1 cellular context compared by ENCODE assay signal in the genomic region with DNA sequence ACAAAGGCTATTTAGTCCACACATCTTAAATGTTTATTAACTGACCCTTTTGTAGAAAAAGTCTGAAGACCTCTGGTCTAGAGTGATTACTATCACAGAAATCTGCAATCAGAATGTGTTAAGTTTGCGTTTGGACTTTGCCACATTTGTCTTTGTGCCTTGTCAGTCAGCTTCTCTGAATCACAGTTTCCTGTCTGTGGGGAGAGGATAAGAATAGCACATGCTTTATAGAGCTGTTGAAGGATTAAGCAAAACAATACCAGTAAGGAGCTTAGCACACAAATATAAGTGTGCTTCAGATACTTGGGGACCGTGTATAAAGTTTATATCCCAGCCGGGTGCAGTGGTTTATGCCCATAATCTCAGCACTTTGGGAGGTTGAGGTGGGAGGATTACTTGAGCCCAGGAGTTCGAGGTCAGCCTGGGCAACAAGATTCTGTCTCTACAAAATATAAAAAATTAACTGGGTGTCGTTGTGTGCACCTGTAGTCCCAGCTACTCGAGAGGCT.
A peak's percentile ranks its signal among the peaks of the same experiment; 100 is the strongest.
TF ChIP-seq lines count a peak whose summit lies in the region.

No MANE protein-coding gene starts in this region.

TF ChIP-seq in GM12878, 131 proteins besides CTCF, POLR2A, EP300 and RAD21 (continued from another document and continues in another):
- TF ChIP-seq, protein P1, sequence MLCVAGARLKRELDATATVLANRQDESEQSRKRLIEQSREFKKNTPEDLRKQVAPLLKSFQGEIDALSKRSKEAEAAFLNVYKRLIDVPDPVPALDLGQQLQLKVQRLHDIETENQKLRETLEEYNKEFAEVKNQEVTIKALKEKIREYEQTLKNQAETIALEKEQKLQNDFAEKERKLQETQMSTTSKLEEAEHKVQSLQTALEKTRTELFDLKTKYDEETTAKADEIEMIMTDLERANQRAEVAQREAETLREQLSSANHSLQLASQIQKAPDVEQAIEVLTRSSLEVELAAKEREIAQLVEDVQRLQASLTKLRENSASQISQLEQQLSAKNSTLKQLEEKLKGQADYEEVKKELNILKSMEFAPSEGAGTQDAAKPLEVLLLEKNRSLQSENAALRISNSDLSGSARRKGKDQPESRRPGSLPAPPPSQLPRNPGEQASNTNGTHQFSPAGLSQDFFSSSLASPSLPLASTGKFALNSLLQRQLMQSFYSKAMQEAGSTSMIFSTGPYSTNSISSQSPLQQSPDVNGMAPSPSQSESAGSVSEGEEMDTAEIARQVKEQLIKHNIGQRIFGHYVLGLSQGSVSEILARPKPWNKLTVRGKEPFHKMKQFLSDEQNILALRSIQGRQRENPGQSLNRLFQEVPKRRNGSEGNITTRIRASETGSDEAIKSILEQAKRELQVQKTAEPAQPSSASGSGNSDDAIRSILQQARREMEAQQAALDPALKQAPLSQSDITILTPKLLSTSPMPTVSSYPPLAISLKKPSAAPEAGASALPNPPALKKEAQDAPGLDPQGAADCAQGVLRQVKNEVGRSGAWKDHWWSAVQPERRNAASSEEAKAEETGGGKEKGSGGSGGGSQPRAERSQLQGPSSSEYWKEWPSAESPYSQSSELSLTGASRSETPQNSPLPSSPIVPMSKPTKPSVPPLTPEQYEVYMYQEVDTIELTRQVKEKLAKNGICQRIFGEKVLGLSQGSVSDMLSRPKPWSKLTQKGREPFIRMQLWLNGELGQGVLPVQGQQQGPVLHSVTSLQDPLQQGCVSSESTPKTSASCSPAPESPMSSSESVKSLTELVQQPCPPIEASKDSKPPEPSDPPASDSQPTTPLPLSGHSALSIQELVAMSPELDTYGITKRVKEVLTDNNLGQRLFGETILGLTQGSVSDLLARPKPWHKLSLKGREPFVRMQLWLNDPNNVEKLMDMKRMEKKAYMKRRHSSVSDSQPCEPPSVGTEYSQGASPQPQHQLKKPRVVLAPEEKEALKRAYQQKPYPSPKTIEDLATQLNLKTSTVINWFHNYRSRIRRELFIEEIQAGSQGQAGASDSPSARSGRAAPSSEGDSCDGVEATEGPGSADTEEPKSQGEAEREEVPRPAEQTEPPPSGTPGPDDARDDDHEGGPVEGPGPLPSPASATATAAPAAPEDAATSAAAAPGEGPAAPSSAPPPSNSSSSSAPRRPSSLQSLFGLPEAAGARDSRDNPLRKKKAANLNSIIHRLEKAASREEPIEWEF (IDR thresholded peaks at IDR 0.05; ENCODE audit: insufficient replicate concordance, low read depth, low read length) = no peak
- TF ChIP-seq IKZF2 (IDR thresholded peaks at IDR 0.05) (peak in 1 of 2 experiments; percentile 35; a peak in 3 of 4 replicates), ZNF207 (IDR thresholded peaks at IDR 0.05; ENCODE audit: borderline replicate concordance) (no peak), POLR2AphosphoS5 (IDR thresholded peaks at IDR 0.05; ENCODE audit: low read length) (no peak), BACH1 (IDR thresholded peaks at IDR 0.05; ENCODE audit: borderline replicate concordance) (0 out of 2 replicates have a peak, but pooled peaks have one; percentile 26), TAF1 (IDR thresholded peaks at IDR 0.05; ENCODE audit: borderline replicate concordance, low read depth, low read length) (no peak), ETV6 (conservative IDR thresholded peaks at IDR 0.05 in 1 of 2, IDR thresholded peaks at IDR 0.05 in 1 of 2; ENCODE audit: borderline replicate concordance in 1 of 2, low read depth in 1 of 2) (no peak), KAT2A (conservative IDR thresholded peaks at IDR 0.05; ENCODE audit: control insufficient read depth, low read depth, low read length) (no peak), DPF2 (IDR thresholded peaks at IDR 0.05) (peak; percentile 48; the same call in 1 of the 2 replicates), ZNF622 (IDR thresholded peaks at IDR 0.05) (no peak), CBX5 (IDR thresholded peaks at IDR 0.05; ENCODE audit: low read depth) (no peak), JUNB (IDR thresholded peaks at IDR 0.05) (no peak), TBL1XR1 (IDR thresholded peaks at IDR 0.05; ENCODE audit: low read depth, low read length) (no peak), NBN (IDR thresholded peaks at IDR 0.05) (0 out of 2 replicates have a peak, but pooled peaks have one; percentile 48), CREM (IDR thresholded peaks at IDR 0.05; ENCODE audit: low read depth) (peak; percentile 54; the same call in 1 of the 2 replicates), HDAC6 (IDR thresholded peaks at IDR 0.05; ENCODE audit: unreplicated experiment) (no peak), MEF2A (IDR thresholded peaks at IDR 0.05; ENCODE audit: insufficient read depth, low read depth, low read length) (peak; percentile 84; the same call in 1 of the 2 replicates), EED (IDR thresholded peaks at IDR 0.05; ENCODE audit: low read depth) (no peak), SP1 (IDR thresholded peaks at IDR 0.05; ENCODE audit: low read depth, low read length) (no peak), SMAD5 (IDR thresholded peaks at IDR 0.05; ENCODE audit: low read depth) (no peak), RUNX3 (IDR thresholded peaks at IDR 0.05; ENCODE audit: low read length) (peak; percentile 62), KLF5 (IDR thresholded peaks at IDR 0.05; ENCODE audit: partially characterized antibody) (no peak), MTA2 (IDR thresholded peaks at IDR 0.05; ENCODE audit: low read depth) (peak; percentile 48), NFYA (IDR thresholded peaks at IDR 0.05; ENCODE audit: borderline replicate concordance, low read depth, low read length) (no peak), ZNF24 (IDR thresholded peaks at IDR 0.05) (no peak), ATF7 (IDR thresholded peaks at IDR 0.05; ENCODE audit: low read depth) (peak; percentile 55), SPI1 (IDR thresholded peaks at IDR 0.05; ENCODE audit: borderline replicate concordance, insufficient read depth, low read depth, low read length) (no peak), STAT1 (conservative IDR thresholded peaks at IDR 0.05) (no peak), PAX8 (IDR thresholded peaks at IDR 0.05) (no peak), BHLHE40 (IDR thresholded peaks at IDR 0.05; ENCODE audit: borderline replicate concordance in 1 of 2, low read depth in 2 of 2, low read length in 1 of 2) (peak; percentile 23 to 26; a peak in 1 of 4 replicates)
- TF ChIP-seq, protein P2, sequence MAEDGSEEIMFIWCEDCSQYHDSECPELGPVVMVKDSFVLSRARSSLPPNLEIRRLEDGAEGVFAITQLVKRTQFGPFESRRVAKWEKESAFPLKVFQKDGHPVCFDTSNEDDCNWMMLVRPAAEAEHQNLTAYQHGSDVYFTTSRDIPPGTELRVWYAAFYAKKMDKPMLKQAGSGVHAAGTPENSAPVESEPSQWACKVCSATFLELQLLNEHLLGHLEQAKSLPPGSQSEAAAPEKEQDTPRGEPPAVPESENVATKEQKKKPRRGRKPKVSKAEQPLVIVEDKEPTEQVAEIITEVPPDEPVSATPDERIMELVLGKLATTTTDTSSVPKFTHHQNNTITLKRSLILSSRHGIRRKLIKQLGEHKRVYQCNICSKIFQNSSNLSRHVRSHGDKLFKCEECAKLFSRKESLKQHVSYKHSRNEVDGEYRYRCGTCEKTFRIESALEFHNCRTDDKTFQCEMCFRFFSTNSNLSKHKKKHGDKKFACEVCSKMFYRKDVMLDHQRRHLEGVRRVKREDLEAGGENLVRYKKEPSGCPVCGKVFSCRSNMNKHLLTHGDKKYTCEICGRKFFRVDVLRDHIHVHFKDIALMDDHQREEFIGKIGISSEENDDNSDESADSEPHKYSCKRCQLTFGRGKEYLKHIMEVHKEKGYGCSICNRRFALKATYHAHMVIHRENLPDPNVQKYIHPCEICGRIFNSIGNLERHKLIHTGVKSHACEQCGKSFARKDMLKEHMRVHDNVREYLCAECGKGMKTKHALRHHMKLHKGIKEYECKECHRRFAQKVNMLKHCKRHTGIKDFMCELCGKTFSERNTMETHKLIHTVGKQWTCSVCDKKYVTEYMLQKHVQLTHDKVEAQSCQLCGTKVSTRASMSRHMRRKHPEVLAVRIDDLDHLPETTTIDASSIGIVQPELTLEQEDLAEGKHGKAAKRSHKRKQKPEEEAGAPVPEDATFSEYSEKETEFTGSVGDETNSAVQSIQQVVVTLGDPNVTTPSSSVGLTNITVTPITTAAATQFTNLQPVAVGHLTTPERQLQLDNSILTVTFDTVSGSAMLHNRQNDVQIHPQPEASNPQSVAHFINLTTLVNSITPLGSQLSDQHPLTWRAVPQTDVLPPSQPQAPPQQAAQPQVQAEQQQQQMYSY (CRISPR knock-in tag; IDR thresholded peaks at IDR 0.05) = no peak
- TF ChIP-seq, protein P3, sequence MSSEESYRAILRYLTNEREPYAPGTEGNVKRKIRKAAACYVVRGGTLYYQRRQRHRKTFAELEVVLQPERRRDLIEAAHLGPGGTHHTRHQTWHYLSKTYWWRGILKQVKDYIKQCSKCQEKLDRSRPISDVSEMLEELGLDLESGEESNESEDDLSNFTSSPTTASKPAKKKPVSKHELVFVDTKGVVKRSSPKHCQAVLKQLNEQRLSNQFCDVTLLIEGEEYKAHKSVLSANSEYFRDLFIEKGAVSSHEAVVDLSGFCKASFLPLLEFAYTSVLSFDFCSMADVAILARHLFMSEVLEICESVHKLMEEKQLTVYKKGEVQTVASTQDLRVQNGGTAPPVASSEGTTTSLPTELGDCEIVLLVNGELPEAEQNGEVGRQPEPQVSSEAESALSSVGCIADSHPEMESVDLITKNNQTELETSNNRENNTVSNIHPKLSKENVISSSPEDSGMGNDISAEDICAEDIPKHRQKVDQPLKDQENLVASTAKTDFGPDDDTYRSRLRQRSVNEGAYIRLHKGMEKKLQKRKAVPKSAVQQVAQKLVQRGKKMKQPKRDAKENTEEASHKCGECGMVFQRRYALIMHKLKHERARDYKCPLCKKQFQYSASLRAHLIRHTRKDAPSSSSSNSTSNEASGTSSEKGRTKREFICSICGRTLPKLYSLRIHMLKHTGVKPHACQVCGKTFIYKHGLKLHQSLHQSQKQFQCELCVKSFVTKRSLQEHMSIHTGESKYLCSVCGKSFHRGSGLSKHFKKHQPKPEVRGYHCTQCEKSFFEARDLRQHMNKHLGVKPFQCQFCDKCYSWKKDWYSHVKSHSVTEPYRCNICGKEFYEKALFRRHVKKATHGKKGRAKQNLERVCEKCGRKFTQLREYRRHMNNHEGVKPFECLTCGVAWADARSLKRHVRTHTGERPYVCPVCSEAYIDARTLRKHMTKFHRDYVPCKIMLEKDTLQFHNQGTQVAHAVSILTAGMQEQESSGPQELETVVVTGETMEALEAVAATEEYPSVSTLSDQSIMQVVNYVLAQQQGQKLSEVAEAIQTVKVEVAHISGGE (CRISPR knock-in tag; IDR thresholded peaks at IDR 0.05) = no peak
- TF ChIP-seq, protein P4, sequence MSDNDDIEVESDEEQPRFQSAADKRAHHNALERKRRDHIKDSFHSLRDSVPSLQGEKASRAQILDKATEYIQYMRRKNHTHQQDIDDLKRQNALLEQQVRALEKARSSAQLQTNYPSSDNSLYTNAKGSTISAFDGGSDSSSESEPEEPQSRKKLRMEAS (IDR thresholded peaks at IDR 0.05; ENCODE audit: low read depth, low read length) = no peak
- TF ChIP-seq, protein P5, sequence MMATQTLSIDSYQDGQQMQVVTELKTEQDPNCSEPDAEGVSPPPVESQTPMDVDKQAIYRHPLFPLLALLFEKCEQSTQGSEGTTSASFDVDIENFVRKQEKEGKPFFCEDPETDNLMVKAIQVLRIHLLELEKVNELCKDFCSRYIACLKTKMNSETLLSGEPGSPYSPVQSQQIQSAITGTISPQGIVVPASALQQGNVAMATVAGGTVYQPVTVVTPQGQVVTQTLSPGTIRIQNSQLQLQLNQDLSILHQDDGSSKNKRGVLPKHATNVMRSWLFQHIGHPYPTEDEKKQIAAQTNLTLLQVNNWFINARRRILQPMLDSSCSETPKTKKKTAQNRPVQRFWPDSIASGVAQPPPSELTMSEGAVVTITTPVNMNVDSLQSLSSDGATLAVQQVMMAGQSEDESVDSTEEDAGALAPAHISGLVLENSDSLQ (IDR thresholded peaks at IDR 0.05) = peak; percentile 90
- TF ChIP-seq, protein P6, sequence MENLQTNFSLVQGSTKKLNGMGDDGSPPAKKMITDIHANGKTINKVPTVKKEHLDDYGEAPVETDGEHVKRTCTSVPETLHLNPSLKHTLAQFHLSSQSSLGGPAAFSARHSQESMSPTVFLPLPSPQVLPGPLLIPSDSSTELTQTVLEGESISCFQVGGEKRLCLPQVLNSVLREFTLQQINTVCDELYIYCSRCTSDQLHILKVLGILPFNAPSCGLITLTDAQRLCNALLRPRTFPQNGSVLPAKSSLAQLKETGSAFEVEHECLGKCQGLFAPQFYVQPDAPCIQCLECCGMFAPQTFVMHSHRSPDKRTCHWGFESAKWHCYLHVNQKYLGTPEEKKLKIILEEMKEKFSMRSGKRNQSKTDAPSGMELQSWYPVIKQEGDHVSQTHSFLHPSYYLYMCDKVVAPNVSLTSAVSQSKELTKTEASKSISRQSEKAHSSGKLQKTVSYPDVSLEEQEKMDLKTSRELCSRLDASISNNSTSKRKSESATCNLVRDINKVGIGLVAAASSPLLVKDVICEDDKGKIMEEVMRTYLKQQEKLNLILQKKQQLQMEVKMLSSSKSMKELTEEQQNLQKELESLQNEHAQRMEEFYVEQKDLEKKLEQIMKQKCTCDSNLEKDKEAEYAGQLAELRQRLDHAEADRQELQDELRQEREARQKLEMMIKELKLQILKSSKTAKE (IDR thresholded peaks at IDR 0.05; ENCODE audit: low read depth, poor library complexity, severe bottlenecking) = peak; percentile 76
- TF ChIP-seq, protein P7, sequence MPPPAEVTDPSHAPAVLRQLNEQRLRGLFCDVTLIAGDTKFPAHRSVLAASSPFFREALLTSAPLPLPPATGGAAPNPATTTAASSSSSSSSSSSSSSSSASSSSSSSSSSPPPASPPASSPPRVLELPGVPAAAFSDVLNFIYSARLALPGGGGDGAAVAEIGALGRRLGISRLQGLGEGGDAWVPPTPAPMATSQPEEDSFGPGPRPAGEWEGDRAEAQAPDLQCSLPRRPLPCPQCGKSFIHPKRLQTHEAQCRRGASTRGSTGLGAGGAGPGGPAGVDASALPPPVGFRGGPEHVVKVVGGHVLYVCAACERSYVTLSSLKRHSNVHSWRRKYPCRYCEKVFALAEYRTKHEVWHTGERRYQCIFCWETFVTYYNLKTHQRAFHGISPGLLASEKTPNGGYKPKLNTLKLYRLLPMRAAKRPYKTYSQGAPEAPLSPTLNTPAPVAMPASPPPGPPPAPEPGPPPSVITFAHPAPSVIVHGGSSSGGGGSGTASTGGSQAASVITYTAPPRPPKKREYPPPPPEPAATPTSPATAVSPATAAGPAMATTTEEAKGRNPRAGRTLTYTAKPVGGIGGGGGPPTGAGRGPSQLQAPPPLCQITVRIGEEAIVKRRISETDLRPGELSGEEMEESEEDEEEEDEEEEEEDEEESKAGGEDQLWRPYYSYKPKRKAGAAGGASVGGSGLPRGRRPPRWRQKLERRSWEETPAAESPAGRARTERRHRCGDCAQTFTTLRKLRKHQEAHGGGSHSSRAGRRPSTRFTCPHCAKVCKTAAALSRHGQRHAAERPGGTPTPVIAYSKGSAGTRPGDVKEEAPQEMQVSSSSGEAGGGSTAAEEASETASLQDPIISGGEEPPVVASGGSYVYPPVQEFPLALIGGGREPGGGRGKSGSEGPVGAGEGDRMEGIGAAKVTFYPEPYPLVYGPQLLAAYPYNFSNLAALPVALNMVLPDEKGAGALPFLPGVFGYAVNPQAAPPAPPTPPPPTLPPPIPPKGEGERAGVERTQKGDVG (CRISPR knock-in tag; IDR thresholded peaks at IDR 0.05) = no peak
- TF ChIP-seq, protein P8, sequence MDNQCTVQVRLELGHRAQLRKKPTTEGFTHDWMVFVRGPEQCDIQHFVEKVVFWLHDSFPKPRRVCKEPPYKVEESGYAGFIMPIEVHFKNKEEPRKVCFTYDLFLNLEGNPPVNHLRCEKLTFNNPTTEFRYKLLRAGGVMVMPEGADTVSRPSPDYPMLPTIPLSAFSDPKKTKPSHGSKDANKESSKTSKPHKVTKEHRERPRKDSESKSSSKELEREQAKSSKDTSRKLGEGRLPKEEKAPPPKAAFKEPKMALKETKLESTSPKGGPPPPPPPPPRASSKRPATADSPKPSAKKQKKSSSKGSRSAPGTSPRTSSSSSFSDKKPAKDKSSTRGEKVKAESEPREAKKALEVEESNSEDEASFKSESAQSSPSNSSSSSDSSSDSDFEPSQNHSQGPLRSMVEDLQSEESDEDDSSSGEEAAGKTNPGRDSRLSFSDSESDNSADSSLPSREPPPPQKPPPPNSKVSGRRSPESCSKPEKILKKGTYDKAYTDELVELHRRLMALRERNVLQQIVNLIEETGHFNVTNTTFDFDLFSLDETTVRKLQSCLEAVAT (IDR thresholded peaks at IDR 0.05) = 0 out of 2 replicates have a peak, but pooled peaks have one; percentile 24
